10 cellular contexts compared by ENCODE assay signal in the genomic region with DNA sequence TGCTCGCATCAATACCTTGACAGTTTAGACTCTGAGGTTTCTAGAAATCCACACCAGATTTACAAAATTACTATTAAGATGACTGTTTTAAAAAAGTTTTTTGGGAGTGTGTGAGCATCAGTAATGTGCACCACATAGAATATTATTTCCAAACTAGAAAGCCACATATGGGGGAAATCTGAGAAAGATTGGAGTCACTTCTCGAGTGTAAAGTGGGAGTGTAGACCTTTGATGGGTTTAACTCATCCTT. TPM values are rescaled to one million over a fixed set of nuclear protein-coding genes. Genes with fewer than 3 reads are reported as not detected.
A peak's percentile ranks its signal among the peaks of the same experiment; 100 is the strongest.
DNase-seq lines count a peak whose midpoint lies in the region; ATAC-seq and TF ChIP-seq lines count a peak whose summit lies in the region.
"Had no signal": no experiment of that assay in that cellular context is flagged by ENCODE, and none has a peak within 500 bp of the region (broad histone marks: within the 10 kb centered on the region; RNA-seq: fewer than 3 reads in every experiment).

No MANE protein-coding gene starts in this region.

- H3K4me1 ChIP-seq in stomach: peaks cover 9 to 19% (median 12%) of the 10 kb centered on the region in 4 donors

- no peaks in the 10 kb centered on the region for H3K9me3 Mint-ChIP-seq in activated T-cell treated with anti-CD3 and anti-CD28 coated beads, Interleukin-2, amount 50 U/mL, for 72 hours

- no peak for TF ChIP-seq CTCF in stomach (IDR thresholded peaks at IDR 0.05)

- H3K4me1 Mint-ChIP-seq in activated T-cell treated with anti-CD3 and anti-CD28 coated beads, Interleukin-2, amount 50 U/mL, for 72 hours (ENCODE audit: low read depth): no peaks in the 10 kb centered on the region

- peaks cover 0 to 24% (median 7%) of the 10 kb centered on the region in 3 donors for H3K27me3 ChIP-seq in stomach

- H3K36me3 ChIP-seq in SK-N-MC (ENCODE audit: insufficient read depth, low read length): no peaks in the 10 kb centered on the region
- no peaks in the 10 kb centered on the region for H3K36me3 ChIP-seq in stomach

- no peak overlapping the region for H3K27ac Mint-ChIP-seq in activated T-cell treated with anti-CD3 and anti-CD28 coated beads, Interleukin-2, amount 50 U/mL, for 72 hours

- H3K9me3 ChIP-seq in SK-N-MC (ENCODE audit: low read depth, low read length) (no peaks in the 10 kb centered on the region), stomach (no peaks in the 10 kb centered on the region)

- peak overlapping the region; percentile 73 to 81 for H3K4me3 Mint-ChIP-seq in activated T-cell treated with anti-CD3 and anti-CD28 coated beads, Interleukin-2, amount 50 U/mL, for 72 hours

- intact Hi-C loops in stomach (cut with DNase I; ENCODE audit: low total_unique reads): no loop called here

- H3K4me3 ChIP-seq in SK-N-MC (peak overlapping the region; percentile 69; the same call in 1 of the 2 replicates), iPS-11a (ENCODE audit: low read depth, low read length) (peak overlapping the region; percentile 64), stomach (peak overlapping the region; percentile 64 to 80 (median 68))

- no peaks in the 10 kb centered on the region for H3K36me3 Mint-ChIP-seq in activated T-cell treated with anti-CD3 and anti-CD28 coated beads, Interleukin-2, amount 50 U/mL, for 72 hours (ENCODE audit: insufficient read depth in 2 of 2)

- no peak for TF ChIP-seq POLR2A in stomach (IDR thresholded peaks at IDR 0.05)

- H3K27me3 Mint-ChIP-seq in activated T-cell treated with anti-CD3 and anti-CD28 coated beads, Interleukin-2, amount 50 U/mL, for 72 hours (ENCODE audit: low read depth): peaks cover 49% of the 10 kb centered on the region

- H3K9ac ChIP-seq in SK-N-MC (ENCODE audit: insufficient read length): no peak overlapping the region

- no peak overlapping the region for H3K27ac ChIP-seq in SK-N-MC
- no peak overlapping the region for H3K27ac ChIP-seq in stomach

- ATAC-seq in activated T-cell treated with anti-CD3 and anti-CD28 coated beads, Interleukin-2, amount 50 U/mL, for 72 hours (replicated peaks in 1 of 2): no peak
- ATAC-seq in GM18498 (IDR thresholded peaks at IDR 0.05; ENCODE audit: unreplicated experiment): no peak

- TF ChIP-seq EP300 in stomach (IDR thresholded peaks at IDR 0.05): no peak

- 48 to 58% (median 52%) methylated on average over 2 of the region's 2 CpGs for WGBS in stomach, 5 donors

- DNase-seq in activated T-cell treated with anti-CD3 and anti-CD28 coated beads, Interleukin-2, amount 50 U/mL, for 72 hours: no peak
- DNase-seq in activated T-cell treated with anti-CD3 and anti-CD28 coated beads, Interleukin-2, amount 50 U/mL, for 48 hours: no peak
- DNase-seq in SK-N-MC (ENCODE audit: low read depth, low spot score) (no peak), stomach (no peak), putamen (ENCODE audit: low spot score) (no peak), iPS-NIHi11 (ENCODE audit: low spot score) (no peak)
- DNase-seq: amniotic stem cell, NCI-H1048 had no signal

RNA-seq across cellular contexts. Expression of a gene that starts 0.8 kb away (rescaled TPM):
- 1 to 10 TPM in 1 of 2 donors, under 1 TPM in 1; 0.79 to 1.9 TPM for total RNA-seq in activated T-cell treated with anti-CD3 and anti-CD28 coated beads, Interleukin-2, amount 50 U/mL, for 72 hours
- 10 to 100 TPM in 2 of 5 donors, 1 to 10 TPM in 1, under 1 TPM in 1, not detected in 1; 0.55 to 12.7 (median 6.7) TPM for total RNA-seq in stomach
- under 1 TPM; 0.15 to 0.56 (median 0.33) TPM for polyA plus RNA-seq in stomach

RNA-seq across cellular contexts. Expression of a gene that starts 46.3 kb away (rescaled TPM):
- total RNA-seq in activated T-cell treated with anti-CD3 and anti-CD28 coated beads, Interleukin-2, amount 50 U/mL, for 72 hours: 10 to 100 TPM; 44.5 to 47.5 TPM
- total RNA-seq in stomach: 10 to 100 TPM; 10.1 to 57.3 (median 33.9) TPM
- polyA plus RNA-seq in stomach: 10 to 100 TPM in 2 of 3 donors, 1 to 10 TPM in 1; 8.3 to 13.4 (median 10.5) TPM
